ENCODE assay signal across 24 cellular contexts in the genomic region with DNA sequence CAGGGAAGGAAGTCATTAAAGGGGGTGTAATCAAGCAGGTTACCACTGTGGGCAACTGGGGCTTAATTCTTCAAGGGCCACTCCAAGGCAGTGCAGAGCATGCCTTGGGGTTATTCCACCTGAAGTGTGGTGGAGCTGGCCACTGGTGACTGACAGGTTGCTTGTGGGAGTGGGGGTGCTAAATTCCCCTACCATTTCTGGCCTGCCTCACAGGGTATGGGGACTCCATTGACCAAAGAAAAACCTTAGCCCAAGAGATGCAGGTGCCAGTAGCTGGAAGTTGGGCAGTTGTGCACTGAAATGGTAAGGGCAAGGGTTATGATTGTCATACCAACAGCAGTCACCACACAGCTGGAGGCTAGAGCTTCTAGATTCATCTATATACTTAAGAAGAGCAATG.
A peak's percentile ranks its signal among the peaks of the same experiment; 100 is the strongest.
DNase-seq lines count a peak whose midpoint lies in the region; ATAC-seq, FAIRE-seq and TF ChIP-seq lines count a peak whose summit lies in the region.
"Had no signal": no experiment of that assay in that cellular context is flagged by ENCODE, and none has a peak within 500 bp of the region (broad histone marks: within the 10 kb centered on the region; RNA-seq: fewer than 3 reads in every experiment).

No MANE protein-coding gene starts in this region.

- H3K18ac ChIP-seq in H1 (ENCODE audit: extremely low read depth, low read length) (no peak overlapping the region), trophoblast cell (ENCODE audit: low read length) (no peak overlapping the region)

- peaks cover 19 to 28% (median 20%) of the 10 kb centered on the region in 4 experiments for H3K4me1 ChIP-seq in H1 (replicated peaks in 1 of 4; ENCODE audit: control insufficient read depth in 3 of 4, insufficient read depth in 4 of 4, low read length in 3 of 4)
- H3K4me1 ChIP-seq in trophoblast cell (ENCODE audit: control insufficient read depth in 1 of 2, insufficient read depth in 2 of 2, low read length in 2 of 2): peaks cover 7 to 13% of the 10 kb centered on the region in 2 experiments
- H3K4me1 ChIP-seq in endodermal cell (ENCODE audit: control insufficient read depth, insufficient read depth, low read length): no peaks in the 10 kb centered on the region
- H3K4me1 ChIP-seq: A549, BE2C had no signal

- H3K4me2 ChIP-seq in H1 (ENCODE audit: insufficient read depth in 1 of 2, low read depth in 2 of 2, low read length in 2 of 2) (no peak overlapping the region), trophoblast cell (ENCODE audit: low read length) (no peak overlapping the region)
- H3K4me2 ChIP-seq: A549; BLaER1 treated with 17β-estradiol and CSF1 and Interleukin-3, amounts not matched to agents 10 nM and 100 nM had no signal

- TF ChIP-seq RAD21 in H1 (IDR thresholded peaks at IDR 0.05 in 1 of 2, conservative IDR thresholded peaks at IDR 0.05 in 1 of 2; ENCODE audit: low read depth in 2 of 2, low read length in 2 of 2): no peak

- no peaks in the 10 kb centered on the region for H4K20me1 ChIP-seq in H1 (replicated peaks in 1 of 2; ENCODE audit: control insufficient read depth in 1 of 2, insufficient read depth in 2 of 2, low read length in 2 of 2)
- H4K20me1 ChIP-seq: BLaER1 treated with 17β-estradiol and CSF1 and Interleukin-3, amounts not matched to agents 10 nM and 100 nM had no signal

- H3K27ac Mint-ChIP-seq in memory B cell: no peak overlapping the region
- H3K27ac Mint-ChIP-seq in endodermal cell: no peak overlapping the region
- no peak overlapping the region for H3K27ac Mint-ChIP-seq in nephron progenitor cell
- H3K27ac Mint-ChIP-seq: CD14-positive monocyte; CD4-positive, alpha-beta T cell; CD8-positive, alpha-beta memory T cell had no signal

- H3K23ac ChIP-seq in H1 (ENCODE audit: insufficient read length): no peak overlapping the region
- H3K23ac ChIP-seq in trophoblast cell (ENCODE audit: low read length): no peak overlapping the region

- H3K27me3 ChIP-seq in H1 (replicated peaks in 1 of 4; ENCODE audit: control insufficient read depth in 3 of 4, extremely low read depth in 1 of 4, insufficient read depth in 3 of 4, low read length in 3 of 4): no peaks in the 10 kb centered on the region
- H3K27me3 ChIP-seq in trophoblast cell (ENCODE audit: insufficient read depth, low read length): no peaks in the 10 kb centered on the region
- peaks cover 10% of the 10 kb centered on the region for H3K27me3 ChIP-seq in endodermal cell (ENCODE audit: control insufficient read depth, insufficient read depth, low read length, poor library complexity, severe bottlenecking)
- H3K27me3 ChIP-seq: BE2C had no signal

- H2BK15ac ChIP-seq in H1 (ENCODE audit: low read length): no peak overlapping the region

- H3K27ac ChIP-seq in H1 (ENCODE audit: low read depth, low read length): no peak overlapping the region
- H3K27ac ChIP-seq in trophoblast cell (ENCODE audit: low read depth, low read length): no peak overlapping the region
- no peak overlapping the region for H3K27ac ChIP-seq in endodermal cell (ENCODE audit: low read depth, low read length)
- H3K27ac ChIP-seq: A549; BLaER1 treated with 17β-estradiol and CSF1 and Interleukin-3, amounts not matched to agents 10 nM and 100 nM had no signal

- H3K36me3 ChIP-seq in H1 (ENCODE audit: control insufficient read depth in 2 of 4, insufficient read depth in 4 of 4, low read length in 3 of 4) (no peaks in the 10 kb centered on the region), trophoblast cell (ENCODE audit: control insufficient read depth in 1 of 2, insufficient read depth in 2 of 2, low read length in 2 of 2) (no peaks in the 10 kb centered on the region), endodermal cell (ENCODE audit: control insufficient read depth, insufficient read depth, low read length) (no peaks in the 10 kb centered on the region)
- H3K36me3 ChIP-seq: BE2C; BLaER1 treated with 17β-estradiol and CSF1 and Interleukin-3, amounts not matched to agents 10 nM and 100 nM had no signal

- peak overlapping the region; percentile 72; the same call in 1 of the 2 replicates for H2BK20ac ChIP-seq in H1 (ENCODE audit: low read length)

- H3K36me3 Mint-ChIP-seq in memory B cell: peaks cover 3% of the 10 kb centered on the region
- no peaks in the 10 kb centered on the region for H3K36me3 Mint-ChIP-seq in endodermal cell (ENCODE audit: low read depth)
- H3K36me3 Mint-ChIP-seq in nephron progenitor cell (ENCODE audit: low read depth): no peaks in the 10 kb centered on the region
- H3K36me3 Mint-ChIP-seq: CD14-positive monocyte; CD8-positive, alpha-beta memory T cell had no signal

- TF ChIP-seq POLR2A in H1 (IDR thresholded peaks at IDR 0.05; ENCODE audit: control extremely low read depth in 1 of 2, low read depth in 2 of 2, low read length in 2 of 2): no peak

- H4K8ac ChIP-seq in H1 (ENCODE audit: extremely low read depth, insufficient read depth, low read length) (no peak overlapping the region), trophoblast cell (ENCODE audit: low read depth, low read length) (no peak overlapping the region)

- H2BK12ac ChIP-seq in H1 (ENCODE audit: low read depth, low read length) (no peak overlapping the region), trophoblast cell (ENCODE audit: low read length) (no peak overlapping the region)

- peaks cover 5% of the 10 kb centered on the region for H3K23me2 ChIP-seq in H1 (ENCODE audit: low read depth, low read length)

- no peaks in the 10 kb centered on the region for H3K79me1 ChIP-seq in H1 (ENCODE audit: low read depth, low read length)
- H3K79me1 ChIP-seq in trophoblast cell (ENCODE audit: low read length): no peaks in the 10 kb centered on the region

- no peaks in the 10 kb centered on the region for H3K9me3 Mint-ChIP-seq in memory B cell
- no peaks in the 10 kb centered on the region for H3K9me3 Mint-ChIP-seq in endodermal cell
- H3K9me3 Mint-ChIP-seq in nephron progenitor cell: no peaks in the 10 kb centered on the region
- H3K9me3 Mint-ChIP-seq: CD4-positive, alpha-beta T cell had no signal

- H3K56ac ChIP-seq in H1 (replicated peaks; ENCODE audit: insufficient read length, low read depth, low read length): no peak overlapping the region

- H3K9me3 ChIP-seq in H1 (ENCODE audit: insufficient read depth in 2 of 2, low read depth in 1 of 2, low read length in 1 of 2) (0 out of 4 replicates have a peak, but pooled peaks cover 0 to 2% of the 10 kb centered on the region in 2 experiments), trophoblast cell (ENCODE audit: insufficient read depth, low read depth, low read length) (no peaks in the 10 kb centered on the region), endodermal cell (ENCODE audit: control insufficient read depth, low read length) (no peaks in the 10 kb centered on the region)
- H3K9me3 ChIP-seq: A549, BE2C had no signal

- H4K91ac ChIP-seq in H1 (replicated peaks; ENCODE audit: insufficient read length, low read length) (no peak overlapping the region), trophoblast cell (ENCODE audit: low read depth, low read length) (no peak overlapping the region)

- H2AFZ ChIP-seq in H1 (ENCODE audit: low read length) (no peak overlapping the region), trophoblast cell (ENCODE audit: insufficient read depth, low read length, poor library complexity) (no peak overlapping the region)

- no peaks in the 10 kb centered on the region for H3K79me2 ChIP-seq in H1 (ENCODE audit: control insufficient read depth in 1 of 2, insufficient read depth in 2 of 2, low read length in 2 of 2)
- H3K79me2 ChIP-seq in trophoblast cell (ENCODE audit: control insufficient read depth, insufficient read depth, low read length, poor library complexity): no peaks in the 10 kb centered on the region

- H3K4me3 ChIP-seq in H1 (ENCODE audit: extremely low read depth in 1 of 4, insufficient read depth in 2 of 4, low read depth in 3 of 4, low read length in 4 of 4): no peak overlapping the region
- no peak overlapping the region for H3K4me3 ChIP-seq in trophoblast cell (ENCODE audit: low read depth, low read length)
- no peak overlapping the region for H3K4me3 ChIP-seq in endodermal cell (ENCODE audit: low read length)
- H3K4me3 ChIP-seq: A549; BLaER1 treated with 17β-estradiol and CSF1 and Interleukin-3, amounts not matched to agents 10 nM and 100 nM had no signal

- H3K27me3 Mint-ChIP-seq in memory B cell (peaks cover 13% of the 10 kb centered on the region), endodermal cell (ENCODE audit: insufficient read depth) (peaks cover 15% of the 10 kb centered on the region), nephron progenitor cell (ENCODE audit: low read depth, poor library complexity) (peaks cover 36% of the 10 kb centered on the region)

- H2AK5ac ChIP-seq in H1 (ENCODE audit: low read depth, low read length) (no peak overlapping the region), trophoblast cell (ENCODE audit: low read length) (no peak overlapping the region)

- H2BK5ac ChIP-seq in H1 (ENCODE audit: low read depth, low read length) (no peak overlapping the region), trophoblast cell (ENCODE audit: low read depth, low read length, poor library complexity) (no peak overlapping the region)

- POLR2A ChIA-PET in H1 (lab: Charles Lee; ENCODE audit: partially characterized antibody): interaction anchor here (1.0 kb wide), 1 partner anchor 8 kb away, joined by 3 read pairs; no protein-coding TSS in a partner anchor

- H3K4me3 Mint-ChIP-seq in memory B cell (no peak overlapping the region), endodermal cell (no peak overlapping the region), nephron progenitor cell (no peak overlapping the region)
- H3K4me3 Mint-ChIP-seq: CD14-positive monocyte; CD4-positive, alpha-beta T cell; CD8-positive, alpha-beta memory T cell had no signal

- peaks cover 28% of the 10 kb centered on the region for H3K4me1 Mint-ChIP-seq in memory B cell
- H3K4me1 Mint-ChIP-seq in endodermal cell: peaks cover 16% of the 10 kb centered on the region
- peaks cover 18% of the 10 kb centered on the region for H3K4me1 Mint-ChIP-seq in nephron progenitor cell

- FAIRE-seq in H1 (lab: Jason Lieb, UNC): no peak
- FAIRE-seq: A549, G401.6, GM12892 had no signal

- CTCF ChIA-PET in H1 (lab: Charles Lee; ENCODE audit: partially characterized antibody): interaction anchor here (0.9 kb wide), 1 partner anchor 37 kb away, joined by 3 read pairs; no protein-coding TSS in a partner anchor

- no peak for TF ChIP-seq CTCF in H1 (IDR thresholded peaks at IDR 0.05; ENCODE audit: control extremely low read depth in 1 of 3, insufficient read depth in 1 of 3, low read depth in 1 of 3, low read length in 3 of 3)
- TF ChIP-seq CTCF in endodermal cell (conservative IDR thresholded peaks at IDR 0.05): no peak
- no peak for TF ChIP-seq CTCF in nephron progenitor cell (IDR thresholded peaks at IDR 0.05)

- no peak overlapping the region for H4K5ac ChIP-seq in H1 (ENCODE audit: insufficient read length, low read depth, low read length)

- H3K4ac ChIP-seq in H1 (replicated peaks; ENCODE audit: insufficient read length, low read depth, low read length): no peak overlapping the region
- no peak overlapping the region for H3K4ac ChIP-seq in trophoblast cell (ENCODE audit: low read depth, low read length)

- H3K14ac ChIP-seq in H1 (ENCODE audit: insufficient read length) (no peak overlapping the region), trophoblast cell (ENCODE audit: low read length) (no peak overlapping the region)

- DNase-seq in H1 (ENCODE audit: low read depth in 1 of 2, low spot score in 2 of 2) (no peak), memory B cell (ENCODE audit: low spot score in 2 of 2) (no peak), trophoblast cell (no peak), endodermal cell (no peak), nephron progenitor cell (no peak)
- DNase-seq: 8988T; ACHN; AML-193; BE2C; Calu3; CD4-positive, alpha-beta T cell; CD8-positive, alpha-beta memory T cell; COR-L47; DMS153; DND-41; GOT3; H7; HCEC 1CT had no signal

- H2BK120ac ChIP-seq in H1 (replicated peaks; ENCODE audit: low read depth, low read length): no peak overlapping the region
- H2BK120ac ChIP-seq in trophoblast cell (ENCODE audit: insufficient read depth, low read length, poor library complexity): no peak overlapping the region

- ATAC-seq in memory B cell (ENCODE audit: low read depth) (peak; percentile 46), HG02763 (IDR thresholded peaks at IDR 0.05; ENCODE audit: unreplicated experiment) (no peak)
- ATAC-seq: A549 had no signal

- TF ChIP-seq EP300 in H1 (IDR thresholded peaks at IDR 0.05; ENCODE audit: borderline replicate concordance in 1 of 2, low read depth in 2 of 2, low read length in 2 of 2): no peak

- H3K9ac ChIP-seq in H1 (replicated peaks in 1 of 4; ENCODE audit: extremely low read depth in 1 of 4, low read depth in 3 of 4, low read length in 3 of 4): no peak overlapping the region
- H3K9ac ChIP-seq in trophoblast cell (ENCODE audit: low read length): peak overlapping the region; percentile 63
- no peak overlapping the region for H3K9ac ChIP-seq in endodermal cell (ENCODE audit: extremely low read depth, low read length, poor library complexity, severe bottlenecking)
- H3K9ac ChIP-seq: BLaER1 treated with 17β-estradiol and CSF1 and Interleukin-3, amounts not matched to agents 10 nM and 100 nM had no signal

- no peak overlapping the region for H4K12ac ChIP-seq in trophoblast cell (ENCODE audit: low read depth, low read length)
